In the genomic region with DNA sequence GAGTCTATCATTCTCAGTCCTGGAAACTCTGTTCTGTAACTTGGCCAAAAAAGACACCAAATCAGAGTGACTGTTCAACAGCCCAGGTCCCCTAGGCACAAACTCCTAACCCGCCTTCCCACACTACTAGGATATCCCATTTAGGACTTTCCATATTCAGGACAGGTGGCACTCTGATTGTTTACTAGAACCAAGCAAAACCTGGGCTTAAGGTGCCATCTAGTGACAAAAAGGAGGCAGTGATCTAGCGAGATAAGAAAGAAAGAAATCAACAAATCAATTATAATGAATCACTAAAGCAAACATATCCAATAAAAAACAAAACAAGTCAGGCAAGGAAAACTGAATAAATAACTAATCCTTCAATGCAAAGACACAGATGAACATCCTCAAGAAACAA, we compare ENCODE assay signal across 8 cellular contexts.
DNase-seq lines count a peak whose midpoint lies in the region; ATAC-seq, FAIRE-seq and TF ChIP-seq lines count a peak whose summit lies in the region.

No MANE protein-coding gene starts in this region.

- TF ChIP-seq CTCF in GM12878 (IDR thresholded peaks at IDR 0.05 in 2 of 3, conservative IDR thresholded peaks at IDR 0.05 in 1 of 3; ENCODE audit: control insufficient read depth in 2 of 3, extremely low read depth in 1 of 3, insufficient read depth in 1 of 3, low read depth in 3 of 3, low read length in 3 of 3) (peak; percentile 42 to 53 (median 51); a peak in 5 of 6 replicates), mesothelial cell of epicardium (IDR thresholded peaks at IDR 0.05; ENCODE audit: unreplicated experiment) (peak; percentile 22)

- no peaks in the 10 kb centered on the region for H3K79me2 ChIP-seq in GM12878 (ENCODE audit: control insufficient read depth, insufficient read depth, low read length)

- in situ Hi-C loops in GM12878 (cut with MboI): loop anchor here (25.0 kb wide), 1 partner anchor 701 kb away; no protein-coding TSS in a partner anchor

- H3K4me1 ChIP-seq in GM12878 (ENCODE audit: control insufficient read depth, insufficient read depth, low read length): no peaks in the 10 kb centered on the region

- H3K4me2 ChIP-seq in GM12878 (ENCODE audit: control insufficient read depth, insufficient read depth): no peak overlapping the region

- no peaks in the 10 kb centered on the region for H4K20me1 ChIP-seq in GM12878 (ENCODE audit: control insufficient read depth, insufficient read depth)

- H3K4me3 Mint-ChIP-seq in mesothelial cell of epicardium: no peak overlapping the region

- no peaks in the 10 kb centered on the region for H3K36me3 ChIP-seq in GM12878 (ENCODE audit: control insufficient read depth in 2 of 2, insufficient read depth in 2 of 2, low read length in 1 of 2)

- H3K27me3 ChIP-seq in GM12878 (replicated peaks in 1 of 2; ENCODE audit: control insufficient read depth in 2 of 2, insufficient read depth in 2 of 2, low read length in 1 of 2): no peaks in the 10 kb centered on the region

- no peak for TF ChIP-seq EP300 in GM12878 (IDR thresholded peaks at IDR 0.05; ENCODE audit: borderline replicate concordance in 1 of 2, control insufficient read depth in 1 of 2, low read depth in 2 of 2, low read length in 2 of 2)

- peaks cover 8% of the 10 kb centered on the region for H3K36me3 Mint-ChIP-seq in mesothelial cell of epicardium

- WGBS in GM12878 (ENCODE audit: insufficient coverage, insufficient replicate concordance, low lambda C conversion rate, missing lambda C conversion rate): 0% methylated on average over 2 of the region's 2 CpGs

- H3K4me1 Mint-ChIP-seq in mesothelial cell of epicardium: no peaks in the 10 kb centered on the region

- peaks cover 29% of the 10 kb centered on the region for H3K9me3 Mint-ChIP-seq in mesothelial cell of epicardium

- no peak overlapping the region for H3K27ac ChIP-seq in GM12878 (ENCODE audit: control insufficient read depth, insufficient read depth)

- ATAC-seq in GM12878 (peak; percentile 62), GM18502 (IDR thresholded peaks at IDR 0.05; ENCODE audit: poor library complexity, unreplicated experiment) (no peak)

- no peak for TF ChIP-seq POLR2A in GM12878 (IDR thresholded peaks at IDR 0.05; ENCODE audit: low read depth, low read length)

- RAD21 ChIA-PET in GM12878 (lab: Charles Lee; ENCODE audit: unreplicated experiment): interaction anchor here (0.9 to 1.2 kb wide), 3 partner anchors 409 to 757 kb away, joined by 4 to 11 read pairs (median 5); no protein-coding TSS in a partner anchor

- no peak overlapping the region for H3K9ac ChIP-seq in GM12878 (ENCODE audit: control insufficient read depth, insufficient read depth, low read length)

- no peaks in the 10 kb centered on the region for H3K27me3 Mint-ChIP-seq in mesothelial cell of epicardium (ENCODE audit: low read depth)

- peak; percentile 67 for DNase-seq in LoVo (ENCODE audit: low spot score)
- DNase-seq in GM12878 (ENCODE audit: low read depth, low spot score): peak; percentile 5
- DNase-seq in mesothelial cell of epicardium (ENCODE audit: low spot score in 2 of 2, unreplicated experiment in 2 of 2): no peak
- no peak for DNase-seq in stimulated activated CD4-positive, alpha-beta T cell treated with anti-CD3 and anti-CD28 coated beads, Interleukin-4, amount 100 ng/mL, for 4 hours
- no peak for DNase-seq in UCSD-AML1 (lab: John Stamatoyannopoulos, UW; ENCODE audit: unreplicated experiment)
- no peak for DNase-seq in DMS79 (lab: John Stamatoyannopoulos, UW)

- SMC1A ChIA-PET in GM12878 (lab: Charles Lee; ENCODE audit: uncharacterized antibody, unreplicated experiment): interaction anchor here (1.2 to 2.1 kb wide), 4 partner anchors 430 to 756 kb away, joined by 3 to 14 read pairs (median 7); no protein-coding TSS in a partner anchor

- no peak overlapping the region for H3K4me3 ChIP-seq in GM12878

- CTCF ChIA-PET in GM12878 (lab: Yijun Ruan, JAX): interaction anchor here (0.6 to 1.8 kb wide), 6 partner anchors 178 to 759 kb away, joined by 3 to 19 read pairs (median 4); no protein-coding TSS in a partner anchor

- TF ChIP-seq RAD21 in GM12878 (IDR thresholded peaks at IDR 0.05; ENCODE audit: insufficient read depth, low read depth, low read length): peak; percentile 81

- H3K9me3 ChIP-seq in GM12878 (replicated peaks; ENCODE audit: control insufficient read depth, insufficient read depth, low read length): no peaks in the 10 kb centered on the region; the same call in 2 of the 3 replicates

- FAIRE-seq in G401.6 (lab: Jason Lieb, UNC) (peak; percentile 54), GM12878 (lab: Jason Lieb, UNC) (no peak)

- no peak overlapping the region for H2AFZ ChIP-seq in GM12878 (ENCODE audit: control insufficient read depth, low read depth, low read length)

- no TSS peak for BruUV-seq in GM12878 (replicated peaks; lab: Mats Ljungman, UMichigan)

- intact Hi-C loops in GM12878 (cut with micrococcal nuclease; ENCODE audit: unreplicated experiment): loop anchor here (1.0 to 10.0 kb wide), 4 partner anchors 177 to 757 kb away; no protein-coding TSS in a partner anchor

- no peak overlapping the region for H3K27ac Mint-ChIP-seq in mesothelial cell of epicardium

- POLR2A ChIA-PET in GM12878 (lab: Charles Lee): no interaction called here

TF ChIP-seq in GM12878, 131 proteins besides CTCF, POLR2A, EP300 and RAD21:
- TF ChIP-seq, protein P1, sequence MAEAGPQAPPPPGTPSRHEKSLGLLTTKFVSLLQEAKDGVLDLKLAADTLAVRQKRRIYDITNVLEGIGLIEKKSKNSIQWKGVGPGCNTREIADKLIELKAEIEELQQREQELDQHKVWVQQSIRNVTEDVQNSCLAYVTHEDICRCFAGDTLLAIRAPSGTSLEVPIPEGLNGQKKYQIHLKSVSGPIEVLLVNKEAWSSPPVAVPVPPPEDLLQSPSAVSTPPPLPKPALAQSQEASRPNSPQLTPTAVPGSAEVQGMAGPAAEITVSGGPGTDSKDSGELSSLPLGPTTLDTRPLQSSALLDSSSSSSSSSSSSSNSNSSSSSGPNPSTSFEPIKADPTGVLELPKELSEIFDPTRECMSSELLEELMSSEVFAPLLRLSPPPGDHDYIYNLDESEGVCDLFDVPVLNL (IDR thresholded peaks at IDR 0.05; ENCODE audit: low read depth, low read length): no peak
- TF ChIP-seq HDGF (IDR thresholded peaks at IDR 0.05) (no peak), CHD2 (IDR thresholded peaks at IDR 0.05; ENCODE audit: borderline replicate concordance, low read depth, low read length) (no peak), ZNF217 (IDR thresholded peaks at IDR 0.05) (no peak), MXI1 (IDR thresholded peaks at IDR 0.05; ENCODE audit: low read depth, low read length) (no peak), PAX5 (IDR thresholded peaks at IDR 0.05; ENCODE audit: borderline replicate concordance, low read depth, low read length) (no peak), ATF7 (IDR thresholded peaks at IDR 0.05; ENCODE audit: low read depth) (no peak), SMC3 (IDR thresholded peaks at IDR 0.05; ENCODE audit: borderline replicate concordance, low read length) (peak; percentile 53; the same call in 1 of the 2 replicates)

Comparison
In these comparisons a context has a peak if more than half of its experiments do, and no peak if none do; other contexts are left out.
1. DNase-seq: peak in LoVo (single experiment) and GM12878 (single experiment); none in mesothelial cell of epicardium (0 of 2), stimulated activated CD4-positive, alpha-beta T cell treated with anti-CD3 and anti-CD28 coated beads, Interleukin-4, amount 100 ng/mL, for 4 hours (0 of 2), UCSD-AML1 (single experiment) and DMS79 (single experiment).